ENCODE assay signal across 1 cellular context in genomic region chr7:93148727-93149126, GRCh38.
TF ChIP-seq lines count a peak whose summit lies in the region.

No MANE protein-coding gene starts in this region.

TF ChIP-seq in H1, 55 proteins besides CTCF, POLR2A, EP300 and RAD21:
- TF ChIP-seq HDAC6 (IDR thresholded peaks at IDR 0.05; ENCODE audit: low read depth, low read length), result no peak
- no peak for TF ChIP-seq TBP (IDR thresholded peaks at IDR 0.05; ENCODE audit: low read depth, low read length)
- TF ChIP-seq CHD7 (IDR thresholded peaks at IDR 0.05; ENCODE audit: insufficient replicate concordance, low read length), result no peak
- TF ChIP-seq SP1 (IDR thresholded peaks at IDR 0.05; ENCODE audit: low read depth, low read length), result no peak
- TF ChIP-seq FOSL1 (IDR thresholded peaks at IDR 0.05; ENCODE audit: insufficient read depth, low read depth, low read length), result no peak
- TF ChIP-seq TCF12 (IDR thresholded peaks at IDR 0.05; ENCODE audit: low read depth, low read length), result no peak
- no peak for TF ChIP-seq POLR2AphosphoS5 (IDR thresholded peaks at IDR 0.05; ENCODE audit: low read depth, low read length)
- TF ChIP-seq NANOG (IDR thresholded peaks at IDR 0.05; ENCODE audit: insufficient read depth, low read depth, low read length, poor library complexity, severe bottlenecking), result no peak
- no peak for TF ChIP-seq JUND (IDR thresholded peaks at IDR 0.05; ENCODE audit: low read length)
- TF ChIP-seq RBBP5 (IDR thresholded peaks at IDR 0.05; ENCODE audit: borderline replicate concordance, low read depth, low read length), result no peak
- no peak for TF ChIP-seq SIX5 (IDR thresholded peaks at IDR 0.05; ENCODE audit: low read depth, low read length)
- TF ChIP-seq ATF3 (IDR thresholded peaks at IDR 0.05; ENCODE audit: insufficient read depth, low read depth, low read length), result no peak
- TF ChIP-seq RFX5 (IDR thresholded peaks at IDR 0.05; ENCODE audit: borderline replicate concordance, low read depth, low read length), result no peak
- TF ChIP-seq MAX (IDR thresholded peaks at IDR 0.05), result no peak
- TF ChIP-seq HDAC2 (IDR thresholded peaks at IDR 0.05; ENCODE audit: borderline replicate concordance in 1 of 2, low read depth in 2 of 2, low read length in 2 of 2), result no peak
- TF ChIP-seq MAFK (IDR thresholded peaks at IDR 0.05; ENCODE audit: low read depth, low read length), result no peak
- no peak for TF ChIP-seq POU5F1 (IDR thresholded peaks at IDR 0.05; ENCODE audit: low read depth, low read length)
- no peak for TF ChIP-seq RXRA (IDR thresholded peaks at IDR 0.05; ENCODE audit: insufficient read depth, low read depth, low read length)
- no peak for TF ChIP-seq USF2 (IDR thresholded peaks at IDR 0.05; ENCODE audit: low read length)
